In genomic region chr7:106166651-106167342, GRCh38 we compare ENCODE assay signal across 8 cellular contexts. TPM values are rescaled to one million over a fixed set of nuclear protein-coding genes. Genes with fewer than 3 reads are reported as not detected.
DNase-seq lines count a peak whose midpoint lies in the region; ATAC-seq and TF ChIP-seq lines count a peak whose summit lies in the region.

No MANE protein-coding gene starts in this region.

- no peaks in the 10 kb centered on the region for H3K27me3 ChIP-seq in right atrium auricular region

- H3K4me1 ChIP-seq in right atrium auricular region = peaks cover 0 to 12% of the 10 kb centered on the region in 2 donors

- peaks cover 0 to 11% of the 10 kb centered on the region in 2 donors for H3K9me3 ChIP-seq in right atrium auricular region

- H3K4me3 ChIP-seq in right atrium auricular region = no peak overlapping the region

- peak; percentile 42 for DNase-seq in COLO668 (lab: John Stamatoyannopoulos, UW; ENCODE audit: unreplicated experiment)
- peak; percentile 66 for DNase-seq in H4 (ENCODE audit: low spot score)
- DNase-seq in NCI-H446 (lab: John Stamatoyannopoulos, UW) = peak; percentile 67 to 78
- DNase-seq in amniotic stem cell (lab: John Stamatoyannopoulos, UW) = peak; percentile 53
- no peak for DNase-seq in right atrium auricular region (ENCODE audit: low spot score)
- no peak for DNase-seq in sciatic nerve (ENCODE audit: low spot score)

- peak; percentile 82 for ATAC-seq in sciatic nerve
- no peak for ATAC-seq in HG03175 (IDR thresholded peaks at IDR 0.05; ENCODE audit: unreplicated experiment)
- no peak for ATAC-seq in HG03095 (IDR thresholded peaks at IDR 0.05; ENCODE audit: unreplicated experiment)

- H3K36me3 ChIP-seq in right atrium auricular region = no peaks in the 10 kb centered on the region

- TF ChIP-seq CTCF in right atrium auricular region (IDR thresholded peaks at IDR 0.05) = peak; percentile 48 to 84

- intact Hi-C loops in sciatic nerve (cut with DNase I) = no loop called here

- H3K27ac ChIP-seq in right atrium auricular region = peak overlapping the region; percentile 11 to 24

RNA-seq across cellular contexts. Expression of gene SYPL1, which starts 54.7 kb away (rescaled TPM):
- 57.8 and 65.2 TPM in 2 replicates for total RNA-seq in H4 (2014; rRNA removed; shearing (Covaris generic))
- 10 to 100 TPM; 68.5 to 89.1 TPM for total RNA-seq in right atrium auricular region
- 83.5 TPM for total RNA-seq in sciatic nerve

Comparison
In these comparisons a context has a peak if more than half of its experiments do, and no peak if none do; other contexts are left out.
1. DNase-seq: peak in COLO668 (single experiment), H4 (single experiment), NCI-H446 (2 of 2) and amniotic stem cell (single experiment); none in right atrium auricular region (single experiment) and sciatic nerve (single experiment).